ENCODE assay signal across 1 cellular context in the genomic region with DNA sequence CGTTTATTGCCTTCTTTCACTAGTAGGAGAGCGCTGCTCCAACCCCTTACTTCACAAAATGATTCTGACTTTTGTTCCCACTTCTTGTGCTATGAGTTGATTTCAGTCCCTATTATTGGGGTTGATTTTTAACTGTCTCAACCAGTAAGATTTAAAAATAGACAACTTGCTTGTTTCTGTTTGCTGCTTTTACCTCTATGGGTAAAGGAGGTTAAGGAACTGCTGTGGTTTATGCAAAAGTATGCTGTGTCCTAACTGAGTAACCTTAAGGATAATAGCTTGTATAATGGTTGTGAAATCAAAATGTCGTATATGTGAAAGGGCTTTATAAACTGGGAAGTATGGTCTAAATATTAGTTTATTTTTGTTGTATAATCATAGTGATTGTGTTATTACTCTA.
TF ChIP-seq lines count a peak whose summit lies in the region.

No MANE protein-coding gene starts in this region.

TF ChIP-seq in GM12878, 131 proteins besides CTCF, POLR2A, EP300 and RAD21:
- no peak for TF ChIP-seq MEF2A (IDR thresholded peaks at IDR 0.05; ENCODE audit: insufficient read depth, low read depth, low read length)
- peak; percentile 46; the same call in 1 of the 2 replicates for TF ChIP-seq RUNX3 (IDR thresholded peaks at IDR 0.05; ENCODE audit: low read length)
